8 cellular contexts compared by ENCODE assay signal in the genomic region with DNA sequence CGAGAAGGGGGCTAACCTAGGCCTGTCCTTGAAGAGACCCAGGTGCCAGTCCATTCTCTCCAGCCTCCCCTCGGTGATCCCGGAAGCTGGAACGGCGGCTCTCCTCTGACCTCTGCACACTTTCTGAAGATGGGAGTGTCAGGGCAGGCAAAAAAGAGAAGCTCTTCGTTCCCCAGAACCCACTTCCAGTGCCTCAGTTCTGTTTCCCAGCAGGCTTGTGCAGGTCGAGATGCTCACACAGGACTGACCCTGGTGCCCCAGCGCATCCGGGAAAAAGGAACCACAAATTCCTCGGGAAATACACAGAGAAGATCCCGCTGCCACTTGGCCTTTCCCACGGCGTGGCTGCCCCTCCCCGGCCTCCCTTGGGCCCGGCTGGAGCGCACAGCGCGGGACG. TPM values are rescaled to one million over a fixed set of nuclear protein-coding genes. Genes with fewer than 3 reads are reported as not detected.
DNase-seq lines count a peak whose midpoint lies in the region; ATAC-seq, FAIRE-seq and TF ChIP-seq lines count a peak whose summit lies in the region.

No MANE protein-coding gene starts in this region.

- no peak for FAIRE-seq in GM12892 (lab: Jason Lieb, UNC)

- H3K4me1 ChIP-seq in ACC112 (ENCODE audit: control insufficient read depth, insufficient read depth, low read length, unreplicated experiment) (peaks cover 16% of the 10 kb centered on the region), thymus (ENCODE audit: control insufficient read depth, insufficient read depth, low read length) (no peaks in the 10 kb centered on the region)

- H2AFZ ChIP-seq in ACC112 (ENCODE audit: low read length, unreplicated experiment), result peak overlapping the region; percentile 20

- TF ChIP-seq POLR2A in GM12892 (IDR thresholded peaks at IDR 0.05; ENCODE audit: low read depth, low read length), result no peak

- H3K9me3 ChIP-seq in thymus (ENCODE audit: control insufficient read depth), result no peaks in the 10 kb centered on the region

- H3K27ac ChIP-seq in ACC112 (ENCODE audit: low read depth, low read length) (no peak overlapping the region), thymus (ENCODE audit: low read depth) (no peak overlapping the region)

- H3K27me3 ChIP-seq in ACC112 (ENCODE audit: insufficient read depth, low read length) (no peaks in the 10 kb centered on the region), thymus (ENCODE audit: control insufficient read depth, insufficient read depth) (peaks cover 16% of the 10 kb centered on the region)

- TF ChIP-seq CTCF in astrocyte of the cerebellum (IDR thresholded peaks at IDR 0.05; ENCODE audit: low read depth, low read length, missing control alignments), result no peak

- H3K4me3 ChIP-seq in ACC112 (ENCODE audit: low read depth, low read length), result peak overlapping the region; percentile 96
- peak overlapping the region; percentile 60 for H3K4me3 ChIP-seq in astrocyte of the cerebellum (ENCODE audit: low read depth, low read length)
- peak overlapping the region; percentile 62 for H3K4me3 ChIP-seq in thymus (ENCODE audit: low read length)

- in situ Hi-C loops in astrocyte of the cerebellum (cut with HindIII; ENCODE audit: low sequenced_read_pairs), result no loop called here

- H3K79me2 ChIP-seq in ACC112 (ENCODE audit: control insufficient read depth, insufficient read depth, low read length, unreplicated experiment), result no peaks in the 10 kb centered on the region

- H3K36me3 ChIP-seq in ACC112 (ENCODE audit: insufficient read depth, low read length), result no peaks in the 10 kb centered on the region
- no peaks in the 10 kb centered on the region for H3K36me3 ChIP-seq in thymus (ENCODE audit: control insufficient read depth, insufficient read depth)

- WGBS in thymus, result 22% methylated on average over 19 of the region's 19 CpGs

- no peak for DNase-seq in astrocyte of the cerebellum (ENCODE audit: low read depth)
- no peak for DNase-seq in left lobe of liver (ENCODE audit: low spot score)
- no peak for DNase-seq in stimulated activated CD8-positive, alpha-beta memory T cell treated with anti-CD3 and anti-CD28 coated beads, Interleukin-4, amount 100 ng/mL, for 48 hours
- no peak for DNase-seq in GM12892 (ENCODE audit: insufficient read length)

- ATAC-seq in HG03066 (IDR thresholded peaks at IDR 0.05; ENCODE audit: low read depth, unreplicated experiment), result peak; percentile 7
- ATAC-seq in left lobe of liver, result peak; percentile 2
- no peak for ATAC-seq in HG02885 (IDR thresholded peaks at IDR 0.05; ENCODE audit: poor library complexity, unreplicated experiment)

RNA-seq across cellular contexts. Expression of a gene that starts 0.7 kb away (rescaled TPM):
- total RNA-seq in left lobe of liver, result 45.6 TPM
- polyA plus RNA-seq in thymus, result 29.3 TPM
- polyA plus RNA-seq in GM12892 (2012; ENCODE audit: missing spikeins), result 24.9 TPM

RNA-seq across cellular contexts. Expression of a gene that starts 12.5 kb away (rescaled TPM):
- 69.5 TPM for total RNA-seq in left lobe of liver
- 47.4 TPM for polyA plus RNA-seq in thymus
- polyA plus RNA-seq in GM12892 (2012; ENCODE audit: missing spikeins), result 73.9 TPM
